22 cellular contexts compared by ENCODE assay signal in the genomic region with DNA sequence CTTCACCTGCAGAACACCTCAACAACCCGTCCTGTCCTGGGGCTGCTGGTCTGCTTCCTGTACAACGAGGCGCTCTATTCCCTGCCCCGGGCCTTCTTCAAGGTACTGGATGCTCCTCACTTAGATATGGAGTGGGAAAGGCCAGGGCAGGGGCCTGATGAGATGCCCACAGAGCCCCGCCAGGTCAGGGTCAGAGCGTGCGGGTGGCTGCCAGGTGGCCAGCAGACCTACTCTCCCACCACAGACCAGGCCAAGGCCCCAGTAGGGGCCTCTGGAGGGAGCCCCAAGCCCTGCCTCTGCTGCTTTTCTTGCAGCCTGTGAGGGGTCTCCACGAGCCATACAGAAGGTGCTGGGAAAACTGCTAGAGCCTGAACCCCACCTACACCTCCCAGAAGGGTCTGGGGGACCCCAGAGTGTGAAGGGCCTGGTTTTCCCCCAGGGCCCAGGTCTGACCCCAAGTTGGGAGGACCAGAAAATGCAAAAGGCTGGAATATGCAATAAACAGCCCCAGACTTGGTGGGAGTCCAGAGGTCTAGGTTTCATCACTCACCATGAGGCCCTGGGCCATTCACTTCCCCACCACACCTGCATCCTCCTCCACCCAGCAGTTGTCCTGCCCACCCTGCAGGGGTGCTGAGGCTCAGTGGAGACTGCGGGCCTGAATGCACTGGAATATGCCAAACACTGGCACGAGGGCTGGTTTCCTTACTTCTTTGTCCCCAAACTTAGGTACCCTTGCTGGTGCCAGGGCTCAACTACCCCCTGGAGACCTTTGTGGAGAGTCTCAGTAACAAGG. TPM values are rescaled to one million over a fixed set of nuclear protein-coding genes. Genes with fewer than 3 reads are reported as not detected.
A peak's percentile ranks its signal among the peaks of the same experiment; 100 is the strongest.
DNase-seq lines count a peak whose midpoint lies in the region; ATAC-seq, FAIRE-seq and TF ChIP-seq lines count a peak whose summit lies in the region.
"Had no signal": no experiment of that assay in that cellular context is flagged by ENCODE, and none has a peak within 500 bp of the region (broad histone marks: within the 10 kb centered on the region; RNA-seq: fewer than 3 reads in every experiment).

No MANE protein-coding gene starts in this region.

- no peaks in the 10 kb centered on the region for H3K79me2 ChIP-seq in H1 (ENCODE audit: control insufficient read depth in 1 of 2, insufficient read depth in 2 of 2, low read length in 2 of 2)

- H3K36me3 ChIP-seq in HEK293 (ENCODE audit: control insufficient read depth in 2 of 2, insufficient read depth in 1 of 2, low read length in 2 of 2) (peaks cover 0 to 34% of the 10 kb centered on the region in 2 experiments; a peak in 2 of 3 replicates), Panc1 (ENCODE audit: control insufficient read depth, insufficient read depth, low read length) (no peaks in the 10 kb centered on the region), H1 (ENCODE audit: control insufficient read depth in 2 of 4, insufficient read depth in 4 of 4, low read length in 3 of 4) (peaks cover 0 to 3% (median 1%) of the 10 kb centered on the region in 4 experiments; a peak in 3 of 8 replicates), mucosa of descending colon (ENCODE audit: low read depth) (no peaks in the 10 kb centered on the region)

- no peak overlapping the region for H4K5ac ChIP-seq in H1 (ENCODE audit: insufficient read length, low read depth, low read length)

- TF ChIP-seq RAD21 in H1 (IDR thresholded peaks at IDR 0.05 in 1 of 2, conservative IDR thresholded peaks at IDR 0.05 in 1 of 2; ENCODE audit: low read depth in 2 of 2, low read length in 2 of 2) = no peak; a peak in 1 of 4 replicates

- TF ChIP-seq CTCF in HEK293 (tag by site-specific recombination; IDR thresholded peaks at IDR 0.05) (no peak), Panc1 (IDR thresholded peaks at IDR 0.05) (no peak), H1 (IDR thresholded peaks at IDR 0.05; ENCODE audit: control extremely low read depth in 1 of 3, insufficient read depth in 1 of 3, low read depth in 1 of 3, low read length in 3 of 3) (no peak), mucosa of descending colon (IDR thresholded peaks at IDR 0.05) (no peak)

- TF ChIP-seq EP300 in H1 (IDR thresholded peaks at IDR 0.05; ENCODE audit: borderline replicate concordance in 1 of 2, low read depth in 2 of 2, low read length in 2 of 2) = no peak

- H3K4me1 ChIP-seq in HEK293 (ENCODE audit: control insufficient read depth, insufficient read depth, low read length) (no peaks in the 10 kb centered on the region), Panc1 (ENCODE audit: control insufficient read depth, insufficient read depth, low read length) (no peaks in the 10 kb centered on the region), H1 (replicated peaks in 1 of 4; ENCODE audit: control insufficient read depth in 3 of 4, insufficient read depth in 4 of 4, low read length in 3 of 4) (peaks cover 0 to 2% (median 0%) of the 10 kb centered on the region in 4 experiments; a peak in 1 of 7 replicates), mucosa of descending colon (ENCODE audit: low read depth) (no peaks in the 10 kb centered on the region)
- H3K4me1 ChIP-seq: HAP-1 had no signal

- no peak overlapping the region; the same call in 1 of the 2 replicates for H3K18ac ChIP-seq in H1 (ENCODE audit: extremely low read depth, low read length)

- in situ Hi-C loops in Panc1 (cut with HindIII; ENCODE audit: low pct_unique_long_range_greater_than_20kb, low sequenced_read_pairs) = no loop called here

- H2BK5ac ChIP-seq in H1 (ENCODE audit: low read depth, low read length) = no peak overlapping the region

- CTCF ChIA-PET in HEK293 (lab: Yijun Ruan, JAX) (no interaction called here), Panc1 (lab: Charles Lee) (no interaction called here), H1 (lab: Charles Lee; ENCODE audit: partially characterized antibody) (interaction anchor here (0.6 to 1.3 kb wide), 6 partner anchors 12 to 112 kb away, joined by 3 read pairs; a partner anchor contains a TSS)

- no peak overlapping the region for H3K4me2 ChIP-seq in H1 (ENCODE audit: insufficient read depth in 1 of 2, low read depth in 2 of 2, low read length in 2 of 2)

- H3K79me1 ChIP-seq in H1 (ENCODE audit: low read depth, low read length) = peaks cover 2% of the 10 kb centered on the region; the same call in 1 of the 2 replicates

- H3K23me2 ChIP-seq in H1 (ENCODE audit: low read depth, low read length) = no peaks in the 10 kb centered on the region

- no peak overlapping the region for H2BK120ac ChIP-seq in H1 (replicated peaks; ENCODE audit: low read depth, low read length)

- H2BK12ac ChIP-seq in H1 (ENCODE audit: low read depth, low read length) = 0 out of 2 replicates have a peak overlapping the region, but pooled peaks have one; percentile 39

- H3K4ac ChIP-seq in H1 (replicated peaks; ENCODE audit: insufficient read length, low read depth, low read length) = no peak overlapping the region

- H4K91ac ChIP-seq in H1 (replicated peaks; ENCODE audit: insufficient read length, low read length) = no peak overlapping the region

- H3K27ac ChIP-seq in HEK293 (ENCODE audit: extremely low read depth, low read depth, low read length) (no peak overlapping the region), Panc1 (ENCODE audit: low read length) (no peak overlapping the region), H1 (ENCODE audit: low read depth, low read length) (no peak overlapping the region)

- no peak overlapping the region for H3K56ac ChIP-seq in H1 (replicated peaks; ENCODE audit: insufficient read length, low read depth, low read length)

- no peak overlapping the region for H2BK20ac ChIP-seq in H1 (ENCODE audit: low read length)

- H2BK15ac ChIP-seq in H1 (ENCODE audit: low read length) = 0 out of 2 replicates have a peak overlapping the region, but pooled peaks have one; percentile 61

- H3K14ac ChIP-seq in H1 (ENCODE audit: insufficient read length) = no peak overlapping the region

- no peak overlapping the region for H2AFZ ChIP-seq in H1 (ENCODE audit: low read length)

- TF ChIP-seq POLR2A in H1 (IDR thresholded peaks at IDR 0.05; ENCODE audit: control extremely low read depth in 1 of 2, low read depth in 2 of 2, low read length in 2 of 2) = no peak

- no TSS peak for BruUV-seq in Panc1 (replicated peaks; lab: Mats Ljungman, UMichigan)

- H2AK5ac ChIP-seq in H1 (ENCODE audit: low read depth, low read length) = no peak overlapping the region

- ATAC-seq in Panc1 (peak; percentile 5; the same call in 1 of the 2 replicates), mucosa of descending colon (peak; percentile 10), GM21723 (IDR thresholded peaks at IDR 0.05; ENCODE audit: unreplicated experiment) (no peak)

- POLR2A ChIA-PET in HEK293 (lab: Yijun Ruan, JAX) = interaction anchor here (1.6 kb wide), 1 partner anchor 15 kb away, joined by 5 read pairs; a partner anchor contains a TSS
- POLR2A ChIA-PET in Panc1 (lab: Charles Lee) = no interaction called here
- POLR2A ChIA-PET in H1 (lab: Charles Lee; ENCODE audit: partially characterized antibody) = interaction anchor here (0.5 to 7.1 kb wide), 10 partner anchors 7 to 249 kb away, joined by 3 to 30 read pairs (median 4); a partner anchor contains a TSS

- no peaks in the 10 kb centered on the region for H4K20me1 ChIP-seq in H1 (replicated peaks in 1 of 2; ENCODE audit: control insufficient read depth in 1 of 2, insufficient read depth in 2 of 2, low read length in 2 of 2)

- intact Hi-C loops in Panc1 (cut with micrococcal nuclease; ENCODE audit: unreplicated experiment) = no loop called here
- intact Hi-C loops in mucosa of descending colon (cut with DNase I, micrococcal nuclease) = no loop called here

- H3K27me3 ChIP-seq in Panc1 (ENCODE audit: control insufficient read depth, insufficient read depth, low read length) = no peaks in the 10 kb centered on the region
- H3K27me3 ChIP-seq in H1 (replicated peaks in 1 of 4; ENCODE audit: control insufficient read depth in 3 of 4, extremely low read depth in 1 of 4, insufficient read depth in 3 of 4, low read length in 3 of 4) = no peaks in the 10 kb centered on the region

- H3K9me3 ChIP-seq in HEK293 (ENCODE audit: control insufficient read depth, insufficient read depth, low read depth, low read length) (no peaks in the 10 kb centered on the region), Panc1 (ENCODE audit: control insufficient read depth, insufficient read depth, low read depth, low read length) (no peaks in the 10 kb centered on the region), H1 (ENCODE audit: insufficient read depth in 2 of 2, low read depth in 1 of 2, low read length in 1 of 2) (no peaks in the 10 kb centered on the region), mucosa of descending colon (no peaks in the 10 kb centered on the region)
- H3K9me3 ChIP-seq: HAP-1 had no signal

- no peak overlapping the region; the same call in 1 of the 2 replicates for H4K8ac ChIP-seq in H1 (ENCODE audit: extremely low read depth, insufficient read depth, low read length)

- FAIRE-seq in H1 (lab: Jason Lieb, UNC) = no peak
- FAIRE-seq: G401.6, GM12891 had no signal

- DNase-seq in Panc1 (ENCODE audit: low read depth, low spot score) (no peak), H1 (ENCODE audit: low read depth in 1 of 2, low spot score in 2 of 2) (no peak), mucosa of descending colon (no peak), DMS 273 treated with DMSO at 0.1 percent for 48 hours (lab: John Stamatoyannopoulos, UW) (no peak), AG08395 (ENCODE audit: low spot score) (no peak)
- no peak for DNase-seq in stimulated activated CD4-positive, alpha-beta T cell treated with anti-CD3 and anti-CD28 coated beads, Interleukin-1b, Interleukin-23, amount 100 ng/mL, for 48 hours
- DNase-seq: ACHN; C1 segment of cervical spinal cord; Calu3; CD4-positive, alpha-beta T cell; DMS153; DMS79 treated with DMSO at 0.1 percent for 48 hours; EL; GOT3; HFFc6 had no signal

- WGBS in H1 (ENCODE audit: extremely low coverage in 1 of 2, insufficient coverage in 1 of 2, insufficient read length in 1 of 2, insufficient replicate concordance in 2 of 2, low coverage in 1 of 2, low lambda C conversion rate in 2 of 2, missing lambda C conversion rate in 1 of 2), 2 experiments = 92% methylated on average over 10 of the region's 10 CpGs; no CpG with 5 or more reads in 1 of the 2 experiments

- H3K23ac ChIP-seq in H1 (ENCODE audit: insufficient read length) = no peak overlapping the region

- H3K4me3 ChIP-seq in HEK293 (ENCODE audit: low read depth, low read length) (no peak overlapping the region), Panc1 (ENCODE audit: low read depth in 2 of 2, low read length in 2 of 2) (no peak overlapping the region), H1 (ENCODE audit: extremely low read depth in 1 of 4, insufficient read depth in 2 of 4, low read depth in 3 of 4, low read length in 4 of 4) (no peak overlapping the region), mucosa of descending colon (no peak overlapping the region)
- H3K4me3 ChIP-seq: HAP-1 had no signal

- H3K9ac ChIP-seq in H1 (replicated peaks in 1 of 4; ENCODE audit: extremely low read depth in 1 of 4, low read depth in 3 of 4, low read length in 3 of 4) = no peak overlapping the region

RNA-seq across cellular contexts. Expression of a gene that starts 14.7 kb away (rescaled TPM):
- total RNA-seq in Panc1 (2021; ENCODE audit: unreplicated experiment) = 29.5 TPM
- polyA plus RNA-seq in Panc1 (2012; ENCODE audit: insufficient read length) = 37.4 TPM
- 7.0 and 8.4 TPM in 2 replicates for total RNA-seq in H1 (2021; fragmentation: NEBNext Ultra II Directional; extraction: Animal tissue kit (Norgen Biotek cat#: 25700))
- 9.7 and 15.6 TPM in 2 replicates for polyA plus RNA-seq in H1 (2011; rRNA removed)
- polyA plus RNA-seq in H1 (2011; cell fraction: cytosol; rRNA removed) = 9.0 TPM
- 9.8 TPM for polyA plus RNA-seq in H1 (2011; cell fraction: nucleus; rRNA removed)
- 4.9 to 7.2 TPM (median 5.5 TPM) in 4 replicates for polyA plus RNA-seq in H1 (2012, experiment 1 of 2)
- polyA plus RNA-seq in H1 (2012, experiment 2 of 2) = 4.1 TPM
- polyA plus RNA-seq in H1 (2013, experiment 1 of 2) = 8.8 TPM
- 9.9 TPM for polyA plus RNA-seq in H1 (2013, experiment 2 of 2)
- polyA minus RNA-seq in H1 (2011; rRNA and poly(A)+ RNA removed) = 3.3 TPM in 2 replicates
- polyA minus RNA-seq in H1 (2011; cell fraction: cytosol; rRNA and poly(A)+ RNA removed) = 10.1 TPM
- polyA minus RNA-seq in H1 (2011; cell fraction: nucleus; rRNA and poly(A)+ RNA removed) = 4.4 TPM
- total RNA-seq in mucosa of descending colon = 10 to 100 TPM in 2 of 3 donors, 1 to 10 TPM in 1; 9.1 to 11.8 (median 10.4) TPM

RNA-seq across cellular contexts. Expression of a gene that starts 15.6 kb away (rescaled TPM):
- total RNA-seq in Panc1 (2021; ENCODE audit: unreplicated experiment) = 0.13 TPM
- polyA plus RNA-seq in Panc1 (2012; ENCODE audit: insufficient read length) = 1.1 TPM
- total RNA-seq in H1 (2021; fragmentation: NEBNext Ultra II Directional; extraction: Animal tissue kit (Norgen Biotek cat#: 25700)) = 28.2 and 30.8 TPM in 2 replicates
- 36.7 and 46.2 TPM in 2 replicates for polyA plus RNA-seq in H1 (2011; rRNA removed)
- polyA plus RNA-seq in H1 (2011; cell fraction: cytosol; rRNA removed) = 38.5 TPM
- polyA plus RNA-seq in H1 (2011; cell fraction: nucleus; rRNA removed) = 243 TPM
- polyA plus RNA-seq in H1 (2012, experiment 1 of 2) = 42.8 to 71.4 TPM (median 62.6 TPM) in 4 replicates
- polyA plus RNA-seq in H1 (2012, experiment 2 of 2) = 28.4 TPM
- 12.6 TPM for polyA plus RNA-seq in H1 (2013, experiment 1 of 2)
- polyA plus RNA-seq in H1 (2013, experiment 2 of 2) = 10.9 TPM
- polyA minus RNA-seq in H1 (2011; rRNA and poly(A)+ RNA removed) = 33.9 and 39.3 TPM in 2 replicates
- polyA minus RNA-seq in H1 (2011; cell fraction: cytosol; rRNA and poly(A)+ RNA removed) = 14.0 TPM
- polyA minus RNA-seq in H1 (2011; cell fraction: nucleus; rRNA and poly(A)+ RNA removed) = 32.1 TPM
- total RNA-seq in mucosa of descending colon = under 1 TPM in 1 of 3 donors, not detected in 2; 0.09 TPM
- total RNA-seq: B cell, Calu3 had no signal
- polyA plus RNA-seq: IgD-negative memory B cell had no signal

RNA-seq across cellular contexts. Expression of a gene that starts 20.7 kb away (rescaled TPM):
- 26.9 TPM for total RNA-seq in Panc1 (2021; ENCODE audit: unreplicated experiment)
- polyA plus RNA-seq in Panc1 (2012; ENCODE audit: insufficient read length) = 16.4 TPM
- 19.1 and 22.1 TPM in 2 replicates for total RNA-seq in H1 (2021; fragmentation: NEBNext Ultra II Directional; extraction: Animal tissue kit (Norgen Biotek cat#: 25700))
- 19.5 and 33.7 TPM in 2 replicates for polyA plus RNA-seq in H1 (2011; rRNA removed)
- 26.9 TPM for polyA plus RNA-seq in H1 (2011; cell fraction: cytosol; rRNA removed)
- polyA plus RNA-seq in H1 (2011; cell fraction: nucleus; rRNA removed) = 59.4 TPM
- 18.6 to 24.3 TPM (median 22.4 TPM) in 4 replicates for polyA plus RNA-seq in H1 (2012, experiment 1 of 2)
- polyA plus RNA-seq in H1 (2012, experiment 2 of 2) = 14.7 TPM
- 11.0 TPM for polyA plus RNA-seq in H1 (2013, experiment 1 of 2)
- 10.8 TPM for polyA plus RNA-seq in H1 (2013, experiment 2 of 2)
- polyA minus RNA-seq in H1 (2011; rRNA and poly(A)+ RNA removed) = 23.6 and 31.8 TPM in 2 replicates
- polyA minus RNA-seq in H1 (2011; cell fraction: cytosol; rRNA and poly(A)+ RNA removed) = 32.1 TPM
- 30.9 TPM for polyA minus RNA-seq in H1 (2011; cell fraction: nucleus; rRNA and poly(A)+ RNA removed)
- 10 to 100 TPM; 27.7 to 49.3 (median 35.4) TPM for total RNA-seq in mucosa of descending colon

RNA-seq across cellular contexts. Expression of a gene that starts 37.3 kb away (rescaled TPM):
- 28.7 TPM for total RNA-seq in Panc1 (2021; ENCODE audit: unreplicated experiment)
- 42.0 TPM for polyA plus RNA-seq in Panc1 (2012; ENCODE audit: insufficient read length)
- total RNA-seq in H1 (2021; fragmentation: NEBNext Ultra II Directional; extraction: Animal tissue kit (Norgen Biotek cat#: 25700)) = 0.36 and 0.58 TPM in 2 replicates
- 2.3 and 2.6 TPM in 2 replicates for polyA plus RNA-seq in H1 (2011; rRNA removed)
- polyA plus RNA-seq in H1 (2011; cell fraction: cytosol; rRNA removed) = 2.0 TPM
- 8.5 TPM for polyA plus RNA-seq in H1 (2011; cell fraction: nucleus; rRNA removed)
- polyA plus RNA-seq in H1 (2012, experiment 1 of 2) = 2.6 to 3.8 TPM (median 2.9 TPM) in 4 replicates
- 2.9 TPM for polyA plus RNA-seq in H1 (2012, experiment 2 of 2)
- 1.7 TPM for polyA plus RNA-seq in H1 (2013, experiment 1 of 2)
- polyA plus RNA-seq in H1 (2013, experiment 2 of 2) = 1.7 TPM
- polyA minus RNA-seq in H1 (2011; rRNA and poly(A)+ RNA removed) = 3.0 and 5.3 TPM in 2 replicates
- polyA minus RNA-seq in H1 (2011; cell fraction: cytosol; rRNA and poly(A)+ RNA removed) = 2.9 TPM
- polyA minus RNA-seq in H1 (2011; cell fraction: nucleus; rRNA and poly(A)+ RNA removed) = 0.50 TPM
- 10 to 100 TPM in 1 of 3 donors, 1 to 10 TPM in 2; 5.8 to 84.3 (median 8.3) TPM for total RNA-seq in mucosa of descending colon

RNA-seq across cellular contexts. Expression of a gene that starts 50.9 kb away (rescaled TPM):
- total RNA-seq in Panc1 (2021; ENCODE audit: unreplicated experiment) = 180 TPM
- polyA plus RNA-seq in Panc1 (2012; ENCODE audit: insufficient read length) = 209 TPM
- total RNA-seq in H1 (2021; fragmentation: NEBNext Ultra II Directional; extraction: Animal tissue kit (Norgen Biotek cat#: 25700)) = 82.7 and 86.4 TPM in 2 replicates
- 75.1 and 90.6 TPM in 2 replicates for polyA plus RNA-seq in H1 (2011; rRNA removed)
- polyA plus RNA-seq in H1 (2011; cell fraction: cytosol; rRNA removed) = 78.8 TPM
- 231 TPM for polyA plus RNA-seq in H1 (2011; cell fraction: nucleus; rRNA removed)
- polyA plus RNA-seq in H1 (2012, experiment 1 of 2) = 67.1 to 86.6 TPM (median 82.3 TPM) in 4 replicates
- 84.4 TPM for polyA plus RNA-seq in H1 (2012, experiment 2 of 2)
- 35.6 TPM for polyA plus RNA-seq in H1 (2013, experiment 1 of 2)
- 33.7 TPM for polyA plus RNA-seq in H1 (2013, experiment 2 of 2)
- 126 TPM in 2 replicates for polyA minus RNA-seq in H1 (2011; rRNA and poly(A)+ RNA removed)
- polyA minus RNA-seq in H1 (2011; cell fraction: cytosol; rRNA and poly(A)+ RNA removed) = 122 TPM
- polyA minus RNA-seq in H1 (2011; cell fraction: nucleus; rRNA and poly(A)+ RNA removed) = 94.0 TPM
- total RNA-seq in mucosa of descending colon = 10 to 100 TPM; 37.9 to 92.2 (median 75.5) TPM

Comparison
In these comparisons a context has a peak if more than half of its experiments do, and no peak if none do; other contexts are left out.
1. RNA of a gene that starts 15.6 kb away (total RNA-seq): 28.2 to 30.8 TPM in H1; 0.13 TPM in Panc1 (single experiment) and 0.09 TPM in mucosa of descending colon; every median in the first group is over 10 times any median in the second.